30 cellular contexts compared by ENCODE assay signal in genomic region chr2:183564726-183565125, GRCh38.
A peak's percentile ranks its signal among the peaks of the same experiment; 100 is the strongest.
DNase-seq lines count a peak whose midpoint lies in the region; ATAC-seq, FAIRE-seq and TF ChIP-seq lines count a peak whose summit lies in the region.
"Had no signal": no experiment of that assay in that cellular context is flagged by ENCODE, and none has a peak within 500 bp of the region (broad histone marks: within the 10 kb centered on the region; RNA-seq: fewer than 3 reads in every experiment).

No MANE protein-coding gene starts in this region.

- H3K4me1 Mint-ChIP-seq in MCF 10A (ENCODE audit: insufficient read depth, unreplicated experiment) (no peaks in the 10 kb centered on the region), astrocyte (ENCODE audit: low read depth, unreplicated experiment) (no peaks in the 10 kb centered on the region)
- H3K4me1 Mint-ChIP-seq: B cell had no signal

- DNase-seq in MCF 10A (ENCODE audit: unreplicated experiment) = peak; percentile 8
- DNase-seq in breast epithelium (ENCODE audit: low spot score in 2 of 2) = no peak
- peak; percentile 2 for DNase-seq in astrocyte (ENCODE audit: low read depth)
- DNase-seq in fibroblast of mammary gland (ENCODE audit: low read depth) = peak; percentile 52
- DNase-seq in tibial nerve (ENCODE audit: low spot score in 2 of 2) = no peak
- no peak for DNase-seq in middle frontal gyrus (ENCODE audit: extremely low spot score, low spot score)
- no peak for DNase-seq in T1000 (lab: John Stamatoyannopoulos, UW)
- DNase-seq in HepG2 (ENCODE audit: low spot score) = no peak
- DNase-seq: Caco-2; CD8-positive, alpha-beta T cell; DMS79 treated with DMSO at 0.1 percent for 48 hours; Kasumi-1; MG63; NCI-H1105 treated with DMSO at 0.1 percent for 48 hours; NCI-H2029; NCI-H446 treated with DMSO at 0.1 percent for 48 hours; NCI-H526; NCI-H82; NK-92 treated with Interleukin-12 subunit alpha and Interleukin-12 subunit beta, amount 100 ng/mL, for 24 hours; PC-9; SJCRH30 had no signal

- H3K9me3 ChIP-seq in breast epithelium (no peaks in the 10 kb centered on the region), astrocyte (ENCODE audit: insufficient read depth, low read depth, low read length) (no peaks in the 10 kb centered on the region), tibial nerve (no peaks in the 10 kb centered on the region), HepG2 (ENCODE audit: low read length) (no peaks in the 10 kb centered on the region)
- H3K9me3 ChIP-seq: Caco-2, HAP-1, MG63, SJCRH30 had no signal

- H3K4me3 Mint-ChIP-seq in MCF 10A (ENCODE audit: unreplicated experiment) (no peak overlapping the region), astrocyte (ENCODE audit: unreplicated experiment) (no peak overlapping the region)
- H3K4me3 Mint-ChIP-seq: B cell; CD8-positive, alpha-beta T cell; GM23338 had no signal

- H3K4me3 ChIP-seq in breast epithelium = no peak overlapping the region
- H3K4me3 ChIP-seq in astrocyte (ENCODE audit: insufficient read depth, low read depth, low read length) = no peak overlapping the region
- H3K4me3 ChIP-seq in fibroblast of mammary gland (ENCODE audit: control insufficient read depth, low read depth, low read length) = no peak overlapping the region
- H3K4me3 ChIP-seq in tibial nerve = no peak overlapping the region
- no peak overlapping the region for H3K4me3 ChIP-seq in HepG2 (replicated peaks in 1 of 3; ENCODE audit: insufficient read depth in 1 of 3, low read depth in 2 of 3, low read length in 3 of 3)
- H3K4me3 ChIP-seq: GM23338, HAP-1, K562, MG63, PC-9, SJCRH30 had no signal

- H3K4me1 ChIP-seq in breast epithelium (no peaks in the 10 kb centered on the region), astrocyte (ENCODE audit: insufficient read depth, low read length) (no peaks in the 10 kb centered on the region), tibial nerve (no peaks in the 10 kb centered on the region), HepG2 (ENCODE audit: insufficient read depth, low read length) (no peaks in the 10 kb centered on the region)
- H3K4me1 ChIP-seq: Caco-2, SJCRH30 had no signal

- no peak for FAIRE-seq in astrocyte (lab: Jason Lieb, UNC)
- no peak for FAIRE-seq in HepG2 (lab: Jason Lieb, UNC)
- FAIRE-seq: K562 had no signal

- H3K27ac Mint-ChIP-seq in MCF 10A (ENCODE audit: low read depth, unreplicated experiment) (no peak overlapping the region), astrocyte (ENCODE audit: unreplicated experiment) (no peak overlapping the region)
- H3K27ac Mint-ChIP-seq: B cell; CD8-positive, alpha-beta T cell; GM23338 had no signal

- TF ChIP-seq CTCF in MCF 10A (IDR thresholded peaks at IDR 0.05; ENCODE audit: unreplicated experiment) = no peak
- TF ChIP-seq CTCF in breast epithelium (IDR thresholded peaks at IDR 0.05) = no peak
- no peak for TF ChIP-seq CTCF in astrocyte (IDR thresholded peaks at IDR 0.05; ENCODE audit: insufficient read depth, low read depth, low read length)
- TF ChIP-seq CTCF in fibroblast of mammary gland (conservative IDR thresholded peaks at IDR 0.05; ENCODE audit: control insufficient read depth, insufficient read depth, low read depth, low read length) = no peak
- no peak for TF ChIP-seq CTCF in tibial nerve (IDR thresholded peaks at IDR 0.05)
- no peak for TF ChIP-seq CTCF in HepG2 (CRISPR knock-in tag; IDR thresholded peaks at IDR 0.05)

- H3K4me2 ChIP-seq in astrocyte (ENCODE audit: low read length) (no peak overlapping the region), HepG2 (ENCODE audit: low read depth, low read length) (no peak overlapping the region)
- H3K4me2 ChIP-seq: GM23338, PC-9 had no signal

- H3K9me3 Mint-ChIP-seq in MCF 10A (ENCODE audit: unreplicated experiment) = no peaks in the 10 kb centered on the region
- H3K9me3 Mint-ChIP-seq in astrocyte (ENCODE audit: unreplicated experiment) = no peaks in the 10 kb centered on the region
- H3K9me3 Mint-ChIP-seq: GM23338 had no signal

- no peak for TF ChIP-seq RAD21 in HepG2 (CRISPR knock-in tag; IDR thresholded peaks at IDR 0.05)

- in situ Hi-C loops in HepG2 (cut with HindIII; ENCODE audit: extremely low pct_ligation_motif_present, low pct_unique_long_range_greater_than_20kb) = no loop called here

- CTCF ChIA-PET in MCF 10A (lab: Yijun Ruan, JAX) (no interaction called here), HepG2 (lab: Yijun Ruan, JAX; ENCODE audit: low intra/inter-chr PET ratio, low total read pairs) (no interaction called here)

- H3K36me3 Mint-ChIP-seq in MCF 10A (ENCODE audit: insufficient read depth, unreplicated experiment) (no peaks in the 10 kb centered on the region), astrocyte (ENCODE audit: low read depth, unreplicated experiment) (no peaks in the 10 kb centered on the region)
- H3K36me3 Mint-ChIP-seq: CD8-positive, alpha-beta T cell had no signal

- BruUV-seq in MCF 10A (replicated peaks; lab: Mats Ljungman, UMichigan) = no TSS peak
- BruUV-seq in HepG2 (replicated peaks; lab: Mats Ljungman, UMichigan) = no TSS peak

- H3K27me3 Mint-ChIP-seq in MCF 10A (ENCODE audit: insufficient read depth, unreplicated experiment) (no peaks in the 10 kb centered on the region), astrocyte (ENCODE audit: low read depth, unreplicated experiment) (no peaks in the 10 kb centered on the region)
- H3K27me3 Mint-ChIP-seq: B cell had no signal

- intact Hi-C loops in MCF 10A (cut with micrococcal nuclease) = no loop called here
- intact Hi-C loops in breast epithelium (cut with DNase I; ENCODE audit: low total_unique reads) = no loop called here
- intact Hi-C loops in HepG2 (cut with micrococcal nuclease; ENCODE audit: unreplicated experiment) = no loop called here

- no peak overlapping the region for H2AFZ ChIP-seq in astrocyte (ENCODE audit: low read depth, low read length)
- H2AFZ ChIP-seq in HepG2 (ENCODE audit: low read length) = no peak overlapping the region
- H2AFZ ChIP-seq: GM23338, PC-9 had no signal

- H3K79me2 ChIP-seq in astrocyte (ENCODE audit: insufficient read depth, low read length) (no peaks in the 10 kb centered on the region), HepG2 (ENCODE audit: insufficient read depth, low read length) (no peaks in the 10 kb centered on the region)

- H3K36me3 ChIP-seq in breast epithelium = no peaks in the 10 kb centered on the region
- no peaks in the 10 kb centered on the region for H3K36me3 ChIP-seq in astrocyte (ENCODE audit: insufficient read depth, low read length)
- no peaks in the 10 kb centered on the region for H3K36me3 ChIP-seq in tibial nerve
- no peaks in the 10 kb centered on the region for H3K36me3 ChIP-seq in HepG2 (replicated peaks in 1 of 2; ENCODE audit: control insufficient read depth in 1 of 2, insufficient read depth in 2 of 2, low read length in 2 of 2)
- H3K36me3 ChIP-seq: HAP-1, MG63 had no signal

- H4K20me1 ChIP-seq in astrocyte (ENCODE audit: insufficient read depth, low read length) (no peaks in the 10 kb centered on the region), HepG2 (ENCODE audit: insufficient read depth, low read length) (no peaks in the 10 kb centered on the region)

- no peak for ATAC-seq in HepG2
- ATAC-seq: CD8-positive, alpha-beta T cell; GM23338; K562; Right ventricle myocardium inferior; SK-N-SH treated with all-trans-retinoic acid at 6 μM for 48 hours had no signal

- POLR2A ChIA-PET in MCF 10A (lab: Yijun Ruan, JAX) (no interaction called here), HepG2 (lab: Yijun Ruan, JAX) (no interaction called here)

- TF ChIP-seq EP300 in tibial nerve (IDR thresholded peaks at IDR 0.05) (no peak), HepG2 (IDR thresholded peaks at IDR 0.05; ENCODE audit: low read depth in 2 of 2, low read length in 2 of 2) (no peak), HepG2 (CRISPR knock-in tag; IDR thresholded peaks at IDR 0.05; ENCODE audit: borderline replicate concordance) (no peak)

- H3K9ac ChIP-seq in astrocyte (ENCODE audit: low read length) (no peak overlapping the region), HepG2 (ENCODE audit: insufficient read depth, low read depth, low read length) (no peak overlapping the region)

- H3K27me3 ChIP-seq in breast epithelium = no peaks in the 10 kb centered on the region
- H3K27me3 ChIP-seq in astrocyte (ENCODE audit: insufficient read depth, low read length) = no peaks in the 10 kb centered on the region
- H3K27me3 ChIP-seq in tibial nerve = no peaks in the 10 kb centered on the region
- no peaks in the 10 kb centered on the region for H3K27me3 ChIP-seq in HepG2 (ENCODE audit: control insufficient read depth in 1 of 2, insufficient read depth in 2 of 2, low read length in 2 of 2)
- H3K27me3 ChIP-seq: MG63, SJCRH30 had no signal

- no peak for TF ChIP-seq POLR2A in breast epithelium (IDR thresholded peaks at IDR 0.05)
- no peak for TF ChIP-seq POLR2A in tibial nerve (IDR thresholded peaks at IDR 0.05)
- no peak for TF ChIP-seq POLR2A in HepG2 (IDR thresholded peaks at IDR 0.05; ENCODE audit: insufficient read depth in 1 of 2, low read depth in 2 of 2, low read length in 2 of 2)

- no peak overlapping the region for H3K27ac ChIP-seq in breast epithelium
- H3K27ac ChIP-seq in astrocyte (ENCODE audit: low read depth, low read length) = no peak overlapping the region
- no peak overlapping the region for H3K27ac ChIP-seq in tibial nerve
- no peak overlapping the region for H3K27ac ChIP-seq in HepG2 (ENCODE audit: extremely low read length, insufficient read depth, low read length)
- H3K27ac ChIP-seq: 22Rv1, C4-2B, HL-60, PC-9, SJCRH30 had no signal

TF ChIP-seq in HepG2, 621 proteins besides CTCF, POLR2A, EP300 and RAD21:
- TF ChIP-seq, protein P1, sequence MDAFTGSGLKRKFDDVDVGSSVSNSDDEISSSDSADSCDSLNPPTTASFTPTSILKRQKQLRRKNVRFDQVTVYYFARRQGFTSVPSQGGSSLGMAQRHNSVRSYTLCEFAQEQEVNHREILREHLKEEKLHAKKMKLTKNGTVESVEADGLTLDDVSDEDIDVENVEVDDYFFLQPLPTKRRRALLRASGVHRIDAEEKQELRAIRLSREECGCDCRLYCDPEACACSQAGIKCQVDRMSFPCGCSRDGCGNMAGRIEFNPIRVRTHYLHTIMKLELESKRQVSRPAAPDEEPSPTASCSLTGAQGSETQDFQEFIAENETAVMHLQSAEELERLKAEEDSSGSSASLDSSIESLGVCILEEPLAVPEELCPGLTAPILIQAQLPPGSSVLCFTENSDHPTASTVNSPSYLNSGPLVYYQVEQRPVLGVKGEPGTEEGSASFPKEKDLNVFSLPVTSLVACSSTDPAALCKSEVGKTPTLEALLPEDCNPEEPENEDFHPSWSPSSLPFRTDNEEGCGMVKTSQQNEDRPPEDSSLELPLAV (CRISPR knock-in tag; conservative IDR thresholded peaks at IDR 0.05; ENCODE audit: low read depth) = no peak
- TF ChIP-seq FOXA1 (IDR thresholded peaks at IDR 0.05) (no peak), FOXA1 (CRISPR knock-in tag; IDR thresholded peaks at IDR 0.05) (no peak)
TF ChIP-seq in HepG2: peak in this region for 0.

Comparison
In these comparisons a context has a peak if more than half of its experiments do, and no peak if none do; other contexts are left out.
1. DNase-seq: peak in MCF 10A (single experiment), astrocyte (single experiment) and fibroblast of mammary gland (single experiment); none in breast epithelium (0 of 2), tibial nerve (0 of 2), middle frontal gyrus (single experiment), T1000 (single experiment) and HepG2 (single experiment).